In the genomic region with DNA sequence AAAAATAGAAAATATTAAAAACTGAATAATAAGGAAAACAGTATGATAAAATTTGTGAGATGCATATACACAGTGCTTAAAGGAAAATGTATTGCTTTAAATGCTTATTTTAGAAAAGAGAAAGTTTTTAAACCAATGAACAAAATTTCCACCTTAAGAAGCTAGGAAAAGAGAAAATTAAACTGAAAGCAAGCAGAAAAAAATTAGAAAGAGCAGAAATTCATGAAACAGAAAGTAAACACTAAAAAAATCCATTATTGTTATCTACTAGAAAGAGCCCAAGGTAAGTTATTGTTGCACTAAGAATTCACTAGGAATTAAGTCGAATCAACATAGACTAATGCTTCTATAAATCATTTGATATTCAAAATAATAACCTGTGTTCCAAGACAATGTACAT, we compare ENCODE assay signal across 17 cellular contexts.
"Had no signal": no experiment of that assay in that cellular context is flagged by ENCODE, and none has a peak within 500 bp of the region (broad histone marks: within the 10 kb centered on the region; RNA-seq: fewer than 3 reads in every experiment).

No MANE protein-coding gene starts in this region.

- H3K27ac ChIP-seq: adrenal gland, coronary artery, epithelial cell of prostate, gastroesophageal sphincter, left ventricle myocardium inferior had no signal

- H3K9me3 Mint-ChIP-seq: activated CD4-positive, alpha-beta memory T cell treated with anti-CD3 and anti-CD28 coated beads, Interleukin-2, amount 10 ng/mL, durations not matched to agents 7 days and 5 days; activated naive CD4-positive, alpha-beta T cell treated with anti-CD3 and anti-CD28 coated beads for 36 hours; T-helper 2 cell treated with Interferon-gamma antibody and Interleukin-4, amounts not matched to agents 5 μg/mL and 100 μg/mL, for 36 hours had no signal

- H3K27me3 Mint-ChIP-seq: activated CD4-positive, alpha-beta memory T cell treated with anti-CD3 and anti-CD28 coated beads, Interleukin-2, amount 10 ng/mL, durations not matched to agents 7 days and 5 days had no signal

- H3K27me3 ChIP-seq: adrenal gland, gastroesophageal sphincter, upper lobe of left lung had no signal

- H3K4me3 Mint-ChIP-seq: activated naive CD4-positive, alpha-beta T cell treated with anti-CD3 and anti-CD28 coated beads for 36 hours had no signal

- H3K4me3 ChIP-seq: adrenal gland, coronary artery, gastroesophageal sphincter, left ventricle myocardium inferior, upper lobe of left lung had no signal

- ATAC-seq: gastroesophageal sphincter, sciatic nerve had no signal

- H3K9me3 ChIP-seq: adrenal gland, gastroesophageal sphincter, left ventricle myocardium inferior, upper lobe of left lung had no signal

- DNase-seq: activated CD4-positive, alpha-beta memory T cell treated with anti-CD3 and anti-CD28 coated beads, Interleukin-2, amount 10 ng/mL, durations not matched to agents 7 days and 5 days; activated CD4-positive, alpha-beta T cell treated with anti-CD3 and anti-CD28 coated beads for 1 hour; activated CD8-positive, alpha-beta memory T cell treated with anti-CD3 and anti-CD28 coated beads, Interleukin-2, amount 50 U/mL, for 48 hours; activated naive CD4-positive, alpha-beta T cell treated with anti-CD3 and anti-CD28 coated beads for 36 hours; adrenal gland; effector CD8-positive, alpha-beta T cell; kidney; left ventricle myocardium inferior; mesenchymal stem cell; stimulated activated CD4-positive, alpha-beta T cell treated with anti-CD3 and anti-CD28 coated beads, Interleukin-12 subunit alpha, Interleukin-12 subunit beta, amount 100 ng/mL, for 4 hours; stimulated activated naive CD4-positive, alpha-beta T cell treated with Interleukin-2 at 50 U/mL for 16 hours; upper lobe of left lung had no signal
